1 cellular context compared by ENCODE assay signal in genomic region chr17:19648475-19649406, GRCh38.
TF ChIP-seq lines count a peak whose summit lies in the region.

ALDH3A2 (plus strand) TSS chr17:19648751; CDS start chr17:19648972, 221 bp downstream.

TF ChIP-seq in HepG2, 621 proteins besides CTCF, POLR2A, EP300 and RAD21 (continued from another document and continues in another):
- 0 out of 2 replicates have a peak, but pooled peaks have one; percentile 12 for TF ChIP-seq ZNF318 (CRISPR knock-in tag; IDR thresholded peaks at IDR 0.05)
- TF ChIP-seq ZNF552 (CRISPR knock-in tag; IDR thresholded peaks at IDR 0.05; ENCODE audit: borderline replicate concordance): peak; percentile 27; the same call in 1 of the 2 replicates
- TF ChIP-seq ZBTB37 (CRISPR knock-in tag; IDR thresholded peaks at IDR 0.05): peak; percentile 93
- TF ChIP-seq ADNP (CRISPR knock-in tag; IDR thresholded peaks at IDR 0.05): no peak
- peak; percentile 96; the same call in 1 of the 2 replicates for TF ChIP-seq RFXAP (CRISPR knock-in tag; IDR thresholded peaks at IDR 0.05; ENCODE audit: borderline replicate concordance)
- 0 out of 2 replicates have a peak, but pooled peaks have one; percentile 33 for TF ChIP-seq ZFP62 (CRISPR knock-in tag; IDR thresholded peaks at IDR 0.05)
- TF ChIP-seq U2AF1 (optimal IDR thresholded peaks at IDR 0.05; ENCODE audit: low read depth, low read length): no peak
- peak; percentile 66 for TF ChIP-seq BCL3 (CRISPR knock-in tag; IDR thresholded peaks at IDR 0.05)
- TF ChIP-seq ZBTB49 (CRISPR knock-in tag; IDR thresholded peaks at IDR 0.05; ENCODE audit: borderline replicate concordance): no peak; the same call in 1 of the 2 replicates
- TF ChIP-seq PBX3 (CRISPR knock-in tag; IDR thresholded peaks at IDR 0.05; ENCODE audit: borderline replicate concordance): peak; percentile 37; the same call in 1 of the 2 replicates
- no peak; the same call in 1 of the 2 replicates for TF ChIP-seq SMAD1 (CRISPR knock-in tag; IDR thresholded peaks at IDR 0.05; ENCODE audit: borderline replicate concordance, low read depth)
- TF ChIP-seq ZNF430 (CRISPR knock-in tag; IDR thresholded peaks at IDR 0.05): peak; percentile 99
- no peak; the same call in none of the 2 replicates for TF ChIP-seq CHCHD3 (CRISPR knock-in tag; IDR thresholded peaks at IDR 0.05)
- peak; percentile 88 for TF ChIP-seq ZBTB25 (CRISPR knock-in tag; IDR thresholded peaks at IDR 0.05)
- no peak for TF ChIP-seq NPAS2 (CRISPR knock-in tag; IDR thresholded peaks at IDR 0.05; ENCODE audit: borderline replicate concordance)
- TF ChIP-seq REST (IDR thresholded peaks at IDR 0.05; ENCODE audit: borderline replicate concordance in 1 of 2, low read depth in 1 of 2, low read length in 2 of 2): peak in 1 of 2 experiments; percentile 26; a peak in 1 of 4 replicates
- no peak for TF ChIP-seq LCORL (IDR thresholded peaks at IDR 0.05)
- peak; percentile 99 for TF ChIP-seq LCORL (CRISPR knock-in tag; IDR thresholded peaks at IDR 0.05)
- TF ChIP-seq CEBPB (IDR thresholded peaks at IDR 0.05; ENCODE audit: borderline replicate concordance, low read depth, low read length): 0 out of 2 replicates have a peak, but pooled peaks have one; percentile 0
- peak; percentile 71; the same call in 1 of the 2 replicates for TF ChIP-seq PRDM15 (CRISPR knock-in tag; IDR thresholded peaks at IDR 0.05)
- peak; percentile 98 for TF ChIP-seq HNRNPK (IDR thresholded peaks at IDR 0.05; ENCODE audit: low read depth, low read length, poor library complexity, severe bottlenecking)
- peak; percentile 74; the same call in 1 of the 2 replicates for TF ChIP-seq TOPORS (CRISPR knock-in tag; IDR thresholded peaks at IDR 0.05)
- TF ChIP-seq ZNF337 (CRISPR knock-in tag; IDR thresholded peaks at IDR 0.05; ENCODE audit: borderline replicate concordance, low read depth): peak; percentile 59; the same call in 1 of the 2 replicates
- TF ChIP-seq IRX3 (CRISPR knock-in tag; IDR thresholded peaks at IDR 0.05; ENCODE audit: borderline replicate concordance, low read depth): no peak; the same call in 1 of the 2 replicates
